Comparison of ENCODE assay signal across 16 cellular contexts in genomic region chr1:62038594-62039284, GRCh38.
A peak's percentile ranks its signal among the peaks of the same experiment; 100 is the strongest.
DNase-seq lines count a peak whose midpoint lies in the region; ATAC-seq, FAIRE-seq and TF ChIP-seq lines count a peak whose summit lies in the region.
"Had no signal": no experiment of that assay in that cellular context is flagged by ENCODE, and none has a peak within 500 bp of the region (broad histone marks: within the 10 kb centered on the region; RNA-seq: fewer than 3 reads in every experiment).

No MANE protein-coding gene starts in this region.

- no peak for TF ChIP-seq EP300 in SK-N-SH (IDR thresholded peaks at IDR 0.05; ENCODE audit: borderline replicate concordance in 1 of 2, low read depth in 1 of 2, low read length in 1 of 2)

- H3K4me1 ChIP-seq in SK-N-SH (ENCODE audit: control insufficient read depth in 1 of 2, insufficient read depth in 2 of 2, low read depth in 1 of 2, low read length in 1 of 2) = no peaks in the 10 kb centered on the region; a peak in 1 of 4 replicates
- no peaks in the 10 kb centered on the region for H3K4me1 ChIP-seq in keratinocyte (ENCODE audit: control insufficient read depth, extremely low read depth, insufficient read depth, low read length)
- H3K4me1 ChIP-seq: sigmoid colon, upper lobe of right lung had no signal

- H4K20me1 ChIP-seq in SK-N-SH (ENCODE audit: insufficient read depth) = no peaks in the 10 kb centered on the region
- H4K20me1 ChIP-seq in keratinocyte (ENCODE audit: control insufficient read depth, extremely low read depth, insufficient read depth, low read length) = no peaks in the 10 kb centered on the region

- no peak overlapping the region for H2AFZ ChIP-seq in SK-N-SH (ENCODE audit: low read depth)
- H2AFZ ChIP-seq in keratinocyte (ENCODE audit: control insufficient read depth, low read length) = no peak overlapping the region

- H3F3A ChIP-seq in SK-N-SH (replicated peaks; ENCODE audit: insufficient read depth) = no peaks in the 10 kb centered on the region

- H3K4me3 ChIP-seq in HL-60 (replicated peaks; ENCODE audit: insufficient read depth, low read length) = no peak overlapping the region
- H3K4me3 ChIP-seq in SK-N-SH (ENCODE audit: low read depth in 2 of 2, low read length in 1 of 2) = no peak overlapping the region
- H3K4me3 ChIP-seq in keratinocyte (ENCODE audit: control insufficient read depth in 2 of 3, extremely low read depth in 1 of 3, insufficient read depth in 2 of 3, low read depth in 1 of 3, low read length in 3 of 3) = no peak overlapping the region
- H3K4me3 ChIP-seq: dorsolateral prefrontal cortex, sigmoid colon, upper lobe of right lung had no signal

- POLR2A ChIA-PET in SK-N-SH (lab: Yijun Ruan, JAX) = no interaction called here

- H3K27me3 ChIP-seq in HL-60 (ENCODE audit: insufficient read depth, poor library complexity, severe bottlenecking) (no peaks in the 10 kb centered on the region), SK-N-SH (ENCODE audit: insufficient read depth) (no peaks in the 10 kb centered on the region), keratinocyte (ENCODE audit: control insufficient read depth, extremely low read depth, insufficient read depth, low read length) (no peaks in the 10 kb centered on the region)
- H3K27me3 ChIP-seq: dorsolateral prefrontal cortex, neutrophil, sigmoid colon, upper lobe of right lung had no signal

- H3K9me3 ChIP-seq in SK-N-SH (no peaks in the 10 kb centered on the region), keratinocyte (ENCODE audit: control insufficient read depth, low read depth, low read length) (no peaks in the 10 kb centered on the region)
- H3K9me3 ChIP-seq: neutrophil, sigmoid colon, upper lobe of right lung had no signal

- 84% methylated on average over 7 of the region's 7 CpGs for WGBS in SK-N-SH (ENCODE audit: low lambda C conversion rate)

- no peak overlapping the region for H3K9ac ChIP-seq in SK-N-SH
- H3K9ac ChIP-seq in keratinocyte (ENCODE audit: control insufficient read depth, extremely low read depth, insufficient read depth, low read length) = no peak overlapping the region

- H3K36me3 ChIP-seq in SK-N-SH (replicated peaks in 1 of 2; ENCODE audit: control insufficient read depth in 1 of 2, insufficient read depth in 2 of 2, low read length in 1 of 2) = no peaks in the 10 kb centered on the region
- peaks cover 1 to 3% of the 10 kb centered on the region in 2 experiments for H3K36me3 ChIP-seq in keratinocyte (ENCODE audit: control insufficient read depth in 2 of 2, extremely low read depth in 1 of 2, insufficient read depth in 2 of 2, low read length in 2 of 2)
- H3K36me3 ChIP-seq: neutrophil, sigmoid colon, upper lobe of right lung had no signal

- no peak for ATAC-seq in HG03520 (IDR thresholded peaks at IDR 0.05; ENCODE audit: unreplicated experiment)
- ATAC-seq: upper lobe of right lung had no signal

- FAIRE-seq in keratinocyte (lab: Jason Lieb, UNC) = no peak

- CTCF ChIA-PET in SK-N-SH (lab: Yijun Ruan, JAX) = interaction anchor here (1.2 kb wide), 2 partner anchors 10 to 20 kb away, joined by 3 to 4 read pairs; no protein-coding TSS in a partner anchor

- H3K4me2 ChIP-seq in SK-N-SH (no peak overlapping the region), keratinocyte (ENCODE audit: control insufficient read depth, extremely low read depth, insufficient read depth, low read depth, low read length) (no peak overlapping the region)

- TF ChIP-seq CTCF in HL-60 (IDR thresholded peaks at IDR 0.05; ENCODE audit: insufficient read depth, low read length) (peak; percentile 4), SK-N-SH (IDR thresholded peaks at IDR 0.05) (no peak), keratinocyte (optimal IDR thresholded peaks at IDR 0.05 in 1 of 3, IDR thresholded peaks at IDR 0.05 in 1 of 3, conservative IDR thresholded peaks at IDR 0.05 in 1 of 3; ENCODE audit: extremely low read depth in 1 of 3, insufficient read depth in 2 of 3, low read length in 3 of 3) (peak; percentile 5 to 21 (median 20))

- peak; percentile 17 for DNase-seq in DMS53 treated with DMSO at 0.1 percent for 48 hours (lab: John Stamatoyannopoulos, UW; ENCODE audit: unreplicated experiment)
- no peak for DNase-seq in HL-60 (ENCODE audit: low read depth in 1 of 2, low spot score in 1 of 2)
- DNase-seq in SK-N-SH = peak; percentile 29
- DNase-seq in keratinocyte (ENCODE audit: low read depth, low spot score) = no peak
- DNase-seq in NCI-H345 (lab: John Stamatoyannopoulos, UW) = no peak
- DNase-seq in D341Med (ENCODE audit: low spot score) = no peak
- DNase-seq: activated T-cell treated with anti-CD3 and anti-CD28 coated beads, Interleukin-2, amount 50 U/mL, for 48 hours; anterior cingulate cortex; CD4-positive, CD25-positive, alpha-beta regulatory T cell; dorsolateral prefrontal cortex; NCI-H524 treated with DMSO at 0.1 percent for 48 hours; sigmoid colon; stimulated activated CD4-positive, alpha-beta T cell treated with anti-CD3 and anti-CD28 coated beads, Interleukin-4, amount 100 ng/mL, for 24 hours; upper lobe of right lung had no signal

- TF ChIP-seq RAD21 in SK-N-SH (IDR thresholded peaks at IDR 0.05; ENCODE audit: low read length) = no peak

- no peaks in the 10 kb centered on the region for H3K9me1 ChIP-seq in keratinocyte (ENCODE audit: control insufficient read depth, extremely low read depth, insufficient read depth, low read length)

- dilution Hi-C loops in keratinocyte (cut with MboI; ENCODE audit: extremely low pct_ligation_motif_present, low sequenced_read_pairs) = no loop called here

- H3K79me2 ChIP-seq in SK-N-SH (ENCODE audit: insufficient read depth) (no peaks in the 10 kb centered on the region), keratinocyte (ENCODE audit: control insufficient read depth, insufficient read depth, low read length) (no peaks in the 10 kb centered on the region)

- H3K27ac ChIP-seq in HL-60 (replicated peaks) (no peak overlapping the region), SK-N-SH (ENCODE audit: low read depth in 2 of 2, low read length in 1 of 2) (no peak overlapping the region), keratinocyte (ENCODE audit: control insufficient read depth, insufficient read depth, low read length) (no peak overlapping the region)
- H3K27ac ChIP-seq: dorsolateral prefrontal cortex, neutrophil, sigmoid colon, upper lobe of right lung had no signal

- no peaks in the 10 kb centered on the region for H3K9me2 ChIP-seq in SK-N-SH

TF ChIP-seq in SK-N-SH, 30 proteins besides CTCF, POLR2A, EP300 and RAD21:
- TF ChIP-seq NFIC (IDR thresholded peaks at IDR 0.05; ENCODE audit: borderline replicate concordance) (no peak), GABPA (IDR thresholded peaks at IDR 0.05; ENCODE audit: low read depth) (no peak), YY1 (IDR thresholded peaks at IDR 0.05; ENCODE audit: low read depth) (no peak), CHD2 (IDR thresholded peaks at IDR 0.05; ENCODE audit: low read length, partially characterized antibody) (no peak), SMC3 (IDR thresholded peaks at IDR 0.05; ENCODE audit: low read depth, low read length) (no peak), PBX3 (IDR thresholded peaks at IDR 0.05) (no peak), POLR2AphosphoS5 (IDR thresholded peaks at IDR 0.05; ENCODE audit: low read depth, low read length) (no peak), ELF1 (IDR thresholded peaks at IDR 0.05) (no peak), TAF1 (IDR thresholded peaks at IDR 0.05; ENCODE audit: borderline replicate concordance, low read depth, low read length) (no peak)

Comparison
In these comparisons a context has a peak if more than half of its experiments do, and no peak if none do; other contexts are left out.
1. DNase-seq: peak in DMS53 treated with DMSO at 0.1 percent for 48 hours (single experiment) and SK-N-SH (single experiment); none in HL-60 (0 of 2), keratinocyte (single experiment), NCI-H345 (single experiment) and D341Med (single experiment).